1 cellular context compared by ENCODE assay signal in genomic region chr19:48490980-48491792, GRCh38.
TF ChIP-seq lines count a peak whose summit lies in the region.

No MANE protein-coding gene starts in this region.

TF ChIP-seq in HepG2, 621 proteins besides CTCF, POLR2A, EP300 and RAD21:
- TF ChIP-seq ZNF160 (CRISPR knock-in tag; IDR thresholded peaks at IDR 0.05) (no peak), NFATC3 (CRISPR knock-in tag; IDR thresholded peaks at IDR 0.05) (no peak), REPIN1 (CRISPR knock-in tag; IDR thresholded peaks at IDR 0.05; ENCODE audit: borderline replicate concordance, low read depth) (no peak), PPARG (CRISPR knock-in tag; conservative IDR thresholded peaks at IDR 0.05) (no peak), ZNF670 (CRISPR knock-in tag; IDR thresholded peaks at IDR 0.05; ENCODE audit: borderline replicate concordance) (no peak), HIC2 (CRISPR knock-in tag; IDR thresholded peaks at IDR 0.05; ENCODE audit: low read depth) (no peak), PHF5A (CRISPR knock-in tag; IDR thresholded peaks at IDR 0.05; ENCODE audit: low read depth, unreplicated experiment) (no peak), TBX2 (CRISPR knock-in tag; IDR thresholded peaks at IDR 0.05; ENCODE audit: borderline replicate concordance) (no peak), NFKBIZ (CRISPR knock-in tag; IDR thresholded peaks at IDR 0.05) (no peak), ZNF788 (CRISPR knock-in tag; IDR thresholded peaks at IDR 0.05; ENCODE audit: borderline replicate concordance) (no peak), MEIS1 (CRISPR knock-in tag; IDR thresholded peaks at IDR 0.05; ENCODE audit: borderline replicate concordance) (no peak), ZNF678 (CRISPR knock-in tag; IDR thresholded peaks at IDR 0.05) (no peak), PCBP1 (IDR thresholded peaks at IDR 0.05; ENCODE audit: borderline replicate concordance, low read depth, low read length) (no peak), PTBP1 (IDR thresholded peaks at IDR 0.05; ENCODE audit: low read depth, low read length, poor library complexity, severe bottlenecking) (no peak), GZF1 (CRISPR knock-in tag; IDR thresholded peaks at IDR 0.05) (no peak)
- TF ChIP-seq, protein P1, sequence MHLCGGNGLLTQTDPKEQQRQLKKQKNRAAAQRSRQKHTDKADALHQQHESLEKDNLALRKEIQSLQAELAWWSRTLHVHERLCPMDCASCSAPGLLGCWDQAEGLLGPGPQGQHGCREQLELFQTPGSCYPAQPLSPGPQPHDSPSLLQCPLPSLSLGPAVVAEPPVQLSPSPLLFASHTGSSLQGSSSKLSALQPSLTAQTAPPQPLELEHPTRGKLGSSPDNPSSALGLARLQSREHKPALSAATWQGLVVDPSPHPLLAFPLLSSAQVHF (CRISPR knock-in tag; IDR thresholded peaks at IDR 0.05), result no peak
- TF ChIP-seq, protein P2, sequence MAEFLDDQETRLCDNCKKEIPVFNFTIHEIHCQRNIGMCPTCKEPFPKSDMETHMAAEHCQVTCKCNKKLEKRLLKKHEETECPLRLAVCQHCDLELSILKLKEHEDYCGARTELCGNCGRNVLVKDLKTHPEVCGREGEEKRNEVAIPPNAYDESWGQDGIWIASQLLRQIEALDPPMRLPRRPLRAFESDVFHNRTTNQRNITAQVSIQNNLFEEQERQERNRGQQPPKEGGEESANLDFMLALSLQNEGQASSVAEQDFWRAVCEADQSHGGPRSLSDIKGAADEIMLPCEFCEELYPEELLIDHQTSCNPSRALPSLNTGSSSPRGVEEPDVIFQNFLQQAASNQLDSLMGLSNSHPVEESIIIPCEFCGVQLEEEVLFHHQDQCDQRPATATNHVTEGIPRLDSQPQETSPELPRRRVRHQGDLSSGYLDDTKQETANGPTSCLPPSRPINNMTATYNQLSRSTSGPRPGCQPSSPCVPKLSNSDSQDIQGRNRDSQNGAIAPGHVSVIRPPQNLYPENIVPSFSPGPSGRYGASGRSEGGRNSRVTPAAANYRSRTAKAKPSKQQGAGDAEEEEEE (CRISPR knock-in tag; IDR thresholded peaks at IDR 0.05; ENCODE audit: borderline replicate concordance), result no peak
- TF ChIP-seq, protein P3, sequence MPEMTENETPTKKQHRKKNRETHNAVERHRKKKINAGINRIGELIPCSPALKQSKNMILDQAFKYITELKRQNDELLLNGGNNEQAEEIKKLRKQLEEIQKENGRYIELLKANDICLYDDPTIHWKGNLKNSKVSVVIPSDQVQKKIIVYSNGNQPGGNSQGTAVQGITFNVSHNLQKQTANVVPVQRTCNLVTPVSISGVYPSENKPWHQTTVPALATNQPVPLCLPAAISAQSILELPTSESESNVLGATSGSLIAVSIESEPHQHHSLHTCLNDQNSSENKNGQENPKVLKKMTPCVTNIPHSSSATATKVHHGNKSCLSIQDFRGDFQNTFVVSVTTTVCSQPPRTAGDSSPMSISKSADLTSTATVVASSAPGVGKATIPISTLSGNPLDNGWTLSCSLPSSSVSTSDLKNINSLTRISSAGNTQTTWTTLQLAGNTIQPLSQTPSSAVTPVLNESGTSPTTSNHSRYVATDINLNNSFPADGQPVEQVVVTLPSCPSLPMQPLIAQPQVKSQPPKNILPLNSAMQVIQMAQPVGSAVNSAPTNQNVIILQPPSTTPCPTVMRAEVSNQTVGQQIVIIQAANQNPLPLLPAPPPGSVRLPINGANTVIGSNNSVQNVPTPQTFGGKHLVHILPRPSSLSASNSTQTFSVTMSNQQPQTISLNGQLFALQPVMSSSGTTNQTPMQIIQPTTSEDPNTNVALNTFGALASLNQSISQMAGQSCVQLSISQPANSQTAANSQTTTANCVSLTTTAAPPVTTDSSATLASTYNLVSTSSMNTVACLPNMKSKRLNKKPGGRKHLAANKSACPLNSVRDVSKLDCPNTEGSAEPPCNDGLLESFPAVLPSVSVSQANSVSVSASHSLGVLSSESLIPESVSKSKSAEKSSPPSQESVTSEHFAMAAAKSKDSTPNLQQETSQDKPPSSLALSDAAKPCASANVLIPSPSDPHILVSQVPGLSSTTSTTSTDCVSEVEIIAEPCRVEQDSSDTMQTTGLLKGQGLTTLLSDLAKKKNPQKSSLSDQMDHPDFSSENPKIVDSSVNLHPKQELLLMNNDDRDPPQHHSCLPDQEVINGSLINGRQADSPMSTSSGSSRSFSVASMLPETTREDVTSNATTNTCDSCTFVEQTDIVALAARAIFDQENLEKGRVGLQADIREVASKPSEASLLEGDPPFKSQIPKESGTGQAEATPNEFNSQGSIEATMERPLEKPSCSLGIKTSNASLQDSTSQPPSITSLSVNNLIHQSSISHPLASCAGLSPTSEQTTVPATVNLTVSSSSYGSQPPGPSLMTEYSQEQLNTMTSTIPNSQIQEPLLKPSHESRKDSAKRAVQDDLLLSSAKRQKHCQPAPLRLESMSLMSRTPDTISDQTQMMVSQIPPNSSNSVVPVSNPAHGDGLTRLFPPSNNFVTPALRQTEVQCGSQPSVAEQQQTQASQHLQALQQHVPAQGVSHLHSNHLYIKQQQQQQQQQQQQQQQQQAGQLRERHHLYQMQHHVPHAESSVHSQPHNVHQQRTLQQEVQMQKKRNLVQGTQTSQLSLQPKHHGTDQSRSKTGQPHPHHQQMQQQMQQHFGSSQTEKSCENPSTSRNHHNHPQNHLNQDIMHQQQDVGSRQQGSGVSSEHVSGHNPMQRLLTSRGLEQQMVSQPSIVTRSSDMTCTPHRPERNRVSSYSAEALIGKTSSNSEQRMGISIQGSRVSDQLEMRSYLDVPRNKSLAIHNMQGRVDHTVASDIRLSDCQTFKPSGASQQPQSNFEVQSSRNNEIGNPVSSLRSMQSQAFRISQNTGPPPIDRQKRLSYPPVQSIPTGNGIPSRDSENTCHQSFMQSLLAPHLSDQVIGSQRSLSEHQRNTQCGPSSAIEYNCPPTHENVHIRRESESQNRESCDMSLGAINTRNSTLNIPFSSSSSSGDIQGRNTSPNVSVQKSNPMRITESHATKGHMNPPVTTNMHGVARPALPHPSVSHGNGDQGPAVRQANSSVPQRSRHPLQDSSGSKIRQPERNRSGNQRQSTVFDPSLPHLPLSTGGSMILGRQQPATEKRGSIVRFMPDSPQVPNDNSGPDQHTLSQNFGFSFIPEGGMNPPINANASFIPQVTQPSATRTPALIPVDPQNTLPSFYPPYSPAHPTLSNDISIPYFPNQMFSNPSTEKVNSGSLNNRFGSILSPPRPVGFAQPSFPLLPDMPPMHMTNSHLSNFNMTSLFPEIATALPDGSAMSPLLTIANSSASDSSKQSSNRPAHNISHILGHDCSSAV (CRISPR knock-in tag; IDR thresholded peaks at IDR 0.05; ENCODE audit: borderline replicate concordance), result no peak
